Comparison of ENCODE assay signal across 8 cellular contexts in the genomic region with DNA sequence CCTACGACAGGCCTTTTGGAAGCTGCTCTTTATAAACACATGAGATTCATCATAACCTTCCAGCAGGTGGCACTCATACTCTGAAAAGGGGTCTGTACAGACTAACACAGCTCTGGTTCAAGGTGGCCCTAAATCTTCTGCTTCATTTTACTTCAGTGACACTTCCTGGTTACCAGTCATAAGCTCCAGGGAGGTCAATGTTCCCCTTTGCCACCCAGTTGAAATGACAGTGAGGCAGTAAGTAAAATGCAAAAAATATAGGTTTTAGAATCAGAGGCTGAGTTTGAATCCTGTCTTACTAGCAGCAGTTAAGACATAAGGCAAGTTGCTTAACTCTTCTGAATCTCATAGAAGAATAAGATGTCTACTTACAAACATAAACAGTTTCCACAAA.
A peak's percentile ranks its signal among the peaks of the same experiment; 100 is the strongest.
DNase-seq lines count a peak whose midpoint lies in the region; TF ChIP-seq lines count a peak whose summit lies in the region.

No MANE protein-coding gene starts in this region.

- no peak overlapping the region for H3K4me3 ChIP-seq in GM06990 (replicated peaks; ENCODE audit: low read depth, low read length)
- H3K4me3 ChIP-seq in H7 (ENCODE audit: insufficient read depth, low read depth, low read length): no peak overlapping the region

- H3K4me1 Mint-ChIP-seq in progenitor cell of endocrine pancreas (ENCODE audit: low read depth): peaks cover 12% of the 10 kb centered on the region

- DNase-seq in GM06990 (ENCODE audit: extremely low read depth, insufficient read length) (peak; percentile 56), H7 (peak; percentile 36), LHCN-M2 (ENCODE audit: low read depth) (peak; percentile 85), RPMI7951 (ENCODE audit: low read depth) (peak; percentile 76), glomerular visceral epithelial cell (ENCODE audit: extremely low spot score) (peak; percentile 78), progenitor cell of endocrine pancreas (ENCODE audit: low spot score, unreplicated experiment) (peak; percentile 33)
- DNase-seq in activated naive CD4-positive, alpha-beta T cell treated with anti-CD3 and anti-CD28 coated beads, Interleukin-2, amount 50 U/mL, for 16 hours: peak; percentile 43
- no peak for DNase-seq in activated effector memory CD4-positive, alpha-beta T cell treated with anti-CD3 and anti-CD28 coated beads, Interleukin-2, amount 50 U/mL, for 16 hours

- H3K4me3 Mint-ChIP-seq in progenitor cell of endocrine pancreas (ENCODE audit: low read depth): no peak overlapping the region

- H3K9me3 Mint-ChIP-seq in progenitor cell of endocrine pancreas (ENCODE audit: low read depth): no peaks in the 10 kb centered on the region

- H3K36me3 ChIP-seq in GM06990 (ENCODE audit: control insufficient read depth, insufficient read depth, low read length) (no peaks in the 10 kb centered on the region), H7 (replicated peaks; ENCODE audit: control insufficient read depth, insufficient read depth, low read length) (no peaks in the 10 kb centered on the region)

- peak overlapping the region; percentile 41 for H3K27ac Mint-ChIP-seq in progenitor cell of endocrine pancreas

- H3K27me3 Mint-ChIP-seq in progenitor cell of endocrine pancreas: no peaks in the 10 kb centered on the region

- TF ChIP-seq CTCF in GM06990 (IDR thresholded peaks at IDR 0.05; ENCODE audit: insufficient read depth, low read length, poor library complexity, severe bottlenecking): peak; percentile 65
- peak; percentile 79 for TF ChIP-seq CTCF in progenitor cell of endocrine pancreas (IDR thresholded peaks at IDR 0.05; ENCODE audit: unreplicated experiment)

- no peaks in the 10 kb centered on the region for H3K36me3 Mint-ChIP-seq in progenitor cell of endocrine pancreas (ENCODE audit: insufficient read depth)

- H3K27me3 ChIP-seq in GM06990 (replicated peaks; ENCODE audit: control insufficient read depth, insufficient read depth, low read length): no peaks in the 10 kb centered on the region
- H3K27me3 ChIP-seq in H7 (ENCODE audit: control insufficient read depth, insufficient read depth, low read length): no peaks in the 10 kb centered on the region
